Comparison of ENCODE assay signal across 26 cellular contexts in genomic region chr6:42446370-42446769, GRCh38. TPM values are rescaled to one million over a fixed set of nuclear protein-coding genes. Genes with fewer than 3 reads are reported as not detected.
DNase-seq lines count a peak whose midpoint lies in the region; ATAC-seq, FAIRE-seq and TF ChIP-seq lines count a peak whose summit lies in the region.
"Had no signal": no experiment of that assay in that cellular context is flagged by ENCODE, and none has a peak within 500 bp of the region (broad histone marks: within the 10 kb centered on the region; RNA-seq: fewer than 3 reads in every experiment).

No MANE protein-coding gene starts in this region.

- no peaks in the 10 kb centered on the region for H3K27me3 Mint-ChIP-seq in activated CD8-positive, alpha-beta memory T cell treated with anti-CD3 and anti-CD28 coated beads, Interleukin-2, amount 10 ng/mL, durations not matched to agents 7 days and 5 days
- no peaks in the 10 kb centered on the region for H3K27me3 Mint-ChIP-seq in astrocyte (ENCODE audit: low read depth, unreplicated experiment)
- no peaks in the 10 kb centered on the region for H3K27me3 Mint-ChIP-seq in naive thymus-derived CD4-positive, alpha-beta T cell
- H3K27me3 Mint-ChIP-seq: activated CD8-positive, alpha-beta T cell treated with anti-CD3 and anti-CD28 coated beads for 36 hours had no signal

- H3K4me3 ChIP-seq in Loucy (ENCODE audit: low read length, poor library complexity, severe bottlenecking) (no peak overlapping the region), astrocyte (ENCODE audit: insufficient read depth, low read depth, low read length) (no peak overlapping the region)
- H3K4me3 ChIP-seq in naive thymus-derived CD4-positive, alpha-beta T cell (ENCODE audit: low read length) = no peak overlapping the region
- H3K4me3 ChIP-seq: dorsolateral prefrontal cortex, left ventricle myocardium inferior, Peyer's patch, uterus had no signal

- no peaks in the 10 kb centered on the region for H3F3A ChIP-seq in Loucy (ENCODE audit: low read depth)

- H4K20me1 ChIP-seq in Loucy (ENCODE audit: insufficient read depth, low read length, poor library complexity, severe bottlenecking) (peaks cover 46% of the 10 kb centered on the region), astrocyte (ENCODE audit: insufficient read depth, low read length) (peaks cover 32% of the 10 kb centered on the region)

- H3K36me3 Mint-ChIP-seq in activated CD8-positive, alpha-beta memory T cell treated with anti-CD3 and anti-CD28 coated beads, Interleukin-2, amount 10 ng/mL, durations not matched to agents 7 days and 5 days = peaks cover 43% of the 10 kb centered on the region
- H3K36me3 Mint-ChIP-seq in astrocyte (ENCODE audit: low read depth, unreplicated experiment) = peaks cover 15% of the 10 kb centered on the region
- peaks cover 4 to 44% (median 11%) of the 10 kb centered on the region in 5 donors for H3K36me3 Mint-ChIP-seq in naive thymus-derived CD4-positive, alpha-beta T cell

- TF ChIP-seq CTCF in Loucy (conservative IDR thresholded peaks at IDR 0.05; ENCODE audit: low read length) = no peak
- TF ChIP-seq CTCF in astrocyte (IDR thresholded peaks at IDR 0.05; ENCODE audit: insufficient read depth, low read depth, low read length) = no peak

- H3K9ac ChIP-seq in Loucy (ENCODE audit: low read depth, low read length, poor library complexity, severe bottlenecking) (no peak overlapping the region), astrocyte (ENCODE audit: low read length) (no peak overlapping the region)

- no peaks in the 10 kb centered on the region for H3K36me3 ChIP-seq in Loucy (ENCODE audit: insufficient read depth, low read length)
- no peaks in the 10 kb centered on the region for H3K36me3 ChIP-seq in astrocyte (ENCODE audit: insufficient read depth, low read length)
- peaks cover 0 to 3% (median 0%) of the 10 kb centered on the region in 3 experiments for H3K36me3 ChIP-seq in naive thymus-derived CD4-positive, alpha-beta T cell (ENCODE audit: control insufficient read depth in 2 of 3, insufficient read depth in 3 of 3, low read length in 3 of 3)
- H3K36me3 ChIP-seq: left ventricle myocardium inferior, Peyer's patch, uterus had no signal

- no peak for ATAC-seq in activated CD8-positive, alpha-beta memory T cell treated with anti-CD3 and anti-CD28 coated beads, Interleukin-2, amount 10 ng/mL, durations not matched to agents 7 days and 5 days
- ATAC-seq in naive thymus-derived CD4-positive, alpha-beta T cell = no peak
- ATAC-seq: activated CD8-positive, alpha-beta T cell treated with anti-CD3 and anti-CD28 coated beads for 36 hours; activated naive CD4-positive, alpha-beta T cell treated with anti-CD3 and anti-CD28 coated beads, Interleukin-2, amount 50 U/mL, for 72 hours had no signal

- no peaks in the 10 kb centered on the region for H3K27me3 ChIP-seq in Loucy (ENCODE audit: insufficient read depth, low read length, poor library complexity, severe bottlenecking)
- no peaks in the 10 kb centered on the region for H3K27me3 ChIP-seq in astrocyte (ENCODE audit: insufficient read depth, low read length)
- H3K27me3 ChIP-seq in naive thymus-derived CD4-positive, alpha-beta T cell (ENCODE audit: control insufficient read depth in 2 of 2, insufficient read depth in 2 of 2, low read length in 2 of 2) = no peaks in the 10 kb centered on the region
- H3K27me3 ChIP-seq: dorsolateral prefrontal cortex, Peyer's patch, uterus had no signal

- DNase-seq in activated CD8-positive, alpha-beta memory T cell treated with anti-CD3 and anti-CD28 coated beads, Interleukin-2, amount 10 ng/mL, durations not matched to agents 7 days and 5 days = no peak
- DNase-seq in activated CD8-positive, alpha-beta memory T cell treated with anti-CD3 and anti-CD28 coated beads, Interleukin-2, amount 50 U/mL, for 48 hours = no peak
- DNase-seq in astrocyte (ENCODE audit: low read depth) (no peak), NCI-H345 treated with DMSO at 0.1 percent for 48 hours (lab: John Stamatoyannopoulos, UW; ENCODE audit: unreplicated experiment) (no peak), GM19240 (ENCODE audit: insufficient read length, low spot score) (no peak)
- DNase-seq in naive thymus-derived CD4-positive, alpha-beta T cell = no peak
- DNase-seq in NK-92 treated with Interleukin-12 subunit alpha and Interleukin-12 subunit beta, amount 100 ng/mL, for 24 hours (lab: John Stamatoyannopoulos, UW) = no peak
- DNase-seq: 8988T; activated CD8-positive, alpha-beta T cell treated with anti-CD3 and anti-CD28 coated beads for 36 hours; activated T-cell treated with anti-CD3 and anti-CD28 coated beads, Interleukin-2, amount 50 U/mL, for 48 hours; cerebellar nuclear complex; DMS 273 treated with DMSO at 0.1 percent for 48 hours; dorsolateral prefrontal cortex; GOT3; left ventricle myocardium inferior; NCI-H187; NCI-H2171; NCI-H526; Peyer's patch; SIG-M5; stimulated activated CD4-positive, alpha-beta T cell treated with anti-CD3 and anti-CD28 coated beads, Interleukin-15, amount 100 ng/mL, for 24 hours; stimulated activated naive CD4-positive, alpha-beta T cell treated with Interleukin-2 at 50 U/mL for 16 hours; uterus had no signal

- no peak overlapping the region for H3K27ac ChIP-seq in astrocyte (ENCODE audit: low read depth, low read length)
- H3K27ac ChIP-seq in naive thymus-derived CD4-positive, alpha-beta T cell (ENCODE audit: low read depth, low read length) = no peak overlapping the region
- H3K27ac ChIP-seq: dorsolateral prefrontal cortex, left ventricle myocardium inferior, Peyer's patch, uterus had no signal

- peak overlapping the region; percentile 20 for H3K27ac Mint-ChIP-seq in activated CD8-positive, alpha-beta memory T cell treated with anti-CD3 and anti-CD28 coated beads, Interleukin-2, amount 10 ng/mL, durations not matched to agents 7 days and 5 days
- H3K27ac Mint-ChIP-seq in astrocyte (ENCODE audit: unreplicated experiment) = peak overlapping the region; percentile 21
- peak overlapping the region in 7 of 9 donors; percentile 44 to 93 (median 80) for H3K27ac Mint-ChIP-seq in naive thymus-derived CD4-positive, alpha-beta T cell

- intact Hi-C loops in naive thymus-derived CD4-positive, alpha-beta T cell (cut with micrococcal nuclease) = no loop called here

- CTCF ChIA-PET in activated CD8-positive, alpha-beta memory T cell treated with anti-CD3 and anti-CD28 coated beads, Interleukin-2, amount 10 ng/mL, durations not matched to agents 7 days and 5 days (lab: Charles Lee) = interaction anchor here (1.0 to 3.8 kb wide), 3 partner anchors 18 to 101 kb away, joined by 3 to 19 read pairs (median 3); no protein-coding TSS in a partner anchor
- CTCF ChIA-PET in naive thymus-derived CD4-positive, alpha-beta T cell (lab: Charles Lee) = interaction anchor here (0.6 to 1.3 kb wide), 2 partner anchors 28 to 31 kb away, joined by 3 read pairs; no protein-coding TSS in a partner anchor

- peaks cover 73% of the 10 kb centered on the region for H3K4me1 Mint-ChIP-seq in activated CD8-positive, alpha-beta memory T cell treated with anti-CD3 and anti-CD28 coated beads, Interleukin-2, amount 10 ng/mL, durations not matched to agents 7 days and 5 days
- H3K4me1 Mint-ChIP-seq in astrocyte (ENCODE audit: low read depth, unreplicated experiment) = peaks cover 36% of the 10 kb centered on the region
- H3K4me1 Mint-ChIP-seq in naive thymus-derived CD4-positive, alpha-beta T cell = peaks cover 54 to 92% (median 83%) of the 10 kb centered on the region in 7 donors

- H3K4me2 ChIP-seq in Loucy (ENCODE audit: low read depth, low read length, poor library complexity, severe bottlenecking) (peak overlapping the region; percentile 86), astrocyte (ENCODE audit: low read length) (no peak overlapping the region)

- no peaks in the 10 kb centered on the region for H3K9me2 ChIP-seq in Loucy (replicated peaks; ENCODE audit: low read depth, low read length)

- H3K9me3 ChIP-seq in Loucy (ENCODE audit: insufficient read depth, low read depth, low read length) = no peaks in the 10 kb centered on the region
- no peaks in the 10 kb centered on the region for H3K9me3 ChIP-seq in astrocyte (ENCODE audit: insufficient read depth, low read depth, low read length)
- H3K9me3 ChIP-seq in naive thymus-derived CD4-positive, alpha-beta T cell (ENCODE audit: control insufficient read depth in 2 of 3, low read length in 3 of 3) = no peaks in the 10 kb centered on the region
- H3K9me3 ChIP-seq: left ventricle myocardium inferior, Peyer's patch, uterus had no signal

- FAIRE-seq in astrocyte (lab: Jason Lieb, UNC) = no peak

- H3K4me1 ChIP-seq in Loucy (ENCODE audit: insufficient read depth, low read length, poor library complexity, severe bottlenecking) (peaks cover 63% of the 10 kb centered on the region), astrocyte (ENCODE audit: insufficient read depth, low read length) (peaks cover 22% of the 10 kb centered on the region)
- H3K4me1 ChIP-seq in naive thymus-derived CD4-positive, alpha-beta T cell (ENCODE audit: control insufficient read depth in 2 of 2, insufficient read depth in 2 of 2, low read length in 2 of 2) = peaks cover 31 to 41% of the 10 kb centered on the region in 2 donors
- H3K4me1 ChIP-seq: uterus had no signal

- no peak overlapping the region for H2AFZ ChIP-seq in Loucy (ENCODE audit: low read length)
- no peak overlapping the region for H2AFZ ChIP-seq in astrocyte (ENCODE audit: low read depth, low read length)

- H3K79me2 ChIP-seq in Loucy (ENCODE audit: insufficient read depth, low read length) (peaks cover 99% of the 10 kb centered on the region), astrocyte (ENCODE audit: insufficient read depth, low read length) (peaks cover 78% of the 10 kb centered on the region)

- H3K9me3 Mint-ChIP-seq in activated CD8-positive, alpha-beta memory T cell treated with anti-CD3 and anti-CD28 coated beads, Interleukin-2, amount 10 ng/mL, durations not matched to agents 7 days and 5 days (ENCODE audit: low read depth) = no peaks in the 10 kb centered on the region
- H3K9me3 Mint-ChIP-seq in astrocyte (ENCODE audit: unreplicated experiment) = no peaks in the 10 kb centered on the region
- H3K9me3 Mint-ChIP-seq in naive thymus-derived CD4-positive, alpha-beta T cell = no peaks in the 10 kb centered on the region
- H3K9me3 Mint-ChIP-seq: CD14-positive monocyte had no signal

- POLR2A ChIA-PET in naive thymus-derived CD4-positive, alpha-beta T cell (lab: Charles Lee) = interaction anchor here (9.1 kb wide), 1 partner anchor 57 kb away, joined by 211 read pairs; no protein-coding TSS in a partner anchor

- no peak overlapping the region for H3K4me3 Mint-ChIP-seq in activated CD8-positive, alpha-beta memory T cell treated with anti-CD3 and anti-CD28 coated beads, Interleukin-2, amount 10 ng/mL, durations not matched to agents 7 days and 5 days
- H3K4me3 Mint-ChIP-seq in astrocyte (ENCODE audit: unreplicated experiment) = no peak overlapping the region
- H3K4me3 Mint-ChIP-seq in naive thymus-derived CD4-positive, alpha-beta T cell = peak overlapping the region in 5 of 10 donors; percentile 12 to 79 (median 55)
- H3K4me3 Mint-ChIP-seq: activated CD8-positive, alpha-beta T cell treated with anti-CD3 and anti-CD28 coated beads for 36 hours; CD14-positive monocyte had no signal

RNA-seq across cellular contexts. Expression of gene TRERF1, which starts 5.4 kb away (rescaled TPM):
- 10 to 100 TPM; 16.2 to 36.0 TPM for total RNA-seq in activated CD8-positive, alpha-beta memory T cell treated with anti-CD3 and anti-CD28 coated beads, Interleukin-2, amount 10 ng/mL, durations not matched to agents 7 days and 5 days
- 7.7 and 8.6 TPM in 2 replicates for total RNA-seq in astrocyte
- total RNA-seq in naive thymus-derived CD4-positive, alpha-beta T cell = 10 to 100 TPM; 20.7 to 32.4 (median 27.1) TPM
- 1 to 10 TPM; 4.8 to 7.5 TPM for polyA plus RNA-seq in naive thymus-derived CD4-positive, alpha-beta T cell

Comparison
In these comparisons a context has a peak if more than half of its experiments do, and no peak if none do; other contexts are left out.
1. H3K27ac Mint-ChIP-seq: peak in every context shown above with its lines; median percentile 80 in naive thymus-derived CD4-positive, alpha-beta T cell; 21 in astrocyte; 20 in activated CD8-positive, alpha-beta memory T cell treated with anti-CD3 and anti-CD28 coated beads, Interleukin-2, amount 10 ng/mL, durations not matched to agents 7 days and 5 days.